In genomic region chr9:136943291-136944093, GRCh38 we compare ENCODE assay signal across 9 cellular contexts. TPM values are rescaled to one million over a fixed set of nuclear protein-coding genes. Genes with fewer than 3 reads are reported as not detected.
DNase-seq lines count a peak whose midpoint lies in the region; ATAC-seq, FAIRE-seq and TF ChIP-seq lines count a peak whose summit lies in the region.
"Had no signal": no experiment of that assay in that cellular context is flagged by ENCODE, and none has a peak within 500 bp of the region (broad histone marks: within the 10 kb centered on the region; RNA-seq: fewer than 3 reads in every experiment).

No MANE protein-coding gene starts in this region.

- peak overlapping the region; percentile 66 for H3K4me3 Mint-ChIP-seq in stimulated activated effector memory CD8-positive, alpha-beta T cell treated with anti-CD3 and anti-CD28 coated beads, Interleukin-12 subunit alpha, Interleukin-12 subunit beta, amount 100 ng/mL, for 72 hours

- H3K9me3 ChIP-seq in MG63, result no peaks in the 10 kb centered on the region
- H3K9me3 ChIP-seq in ascending aorta, result no peaks in the 10 kb centered on the region

- H3K27ac ChIP-seq in ascending aorta, result peak overlapping the region; percentile 52 to 87

- H3K27ac Mint-ChIP-seq in stimulated activated effector memory CD8-positive, alpha-beta T cell treated with anti-CD3 and anti-CD28 coated beads, Interleukin-12 subunit alpha, Interleukin-12 subunit beta, amount 100 ng/mL, for 72 hours, result peak overlapping the region; percentile 80

- H3K27me3 ChIP-seq in MG63 (no peaks in the 10 kb centered on the region), ascending aorta (no peaks in the 10 kb centered on the region)

- peaks cover 26% of the 10 kb centered on the region for H3K4me1 Mint-ChIP-seq in stimulated activated effector memory CD8-positive, alpha-beta T cell treated with anti-CD3 and anti-CD28 coated beads, Interleukin-12 subunit alpha, Interleukin-12 subunit beta, amount 100 ng/mL, for 72 hours

- 0 out of 2 replicates have a peak, but pooled peaks have one; percentile 28 for TF ChIP-seq POLR2A in H54 (IDR thresholded peaks at IDR 0.05; ENCODE audit: low read depth, low read length)

- H3K36me3 Mint-ChIP-seq in stimulated activated effector memory CD8-positive, alpha-beta T cell treated with anti-CD3 and anti-CD28 coated beads, Interleukin-12 subunit alpha, Interleukin-12 subunit beta, amount 100 ng/mL, for 72 hours, result peaks cover 63% of the 10 kb centered on the region

- DNase-seq in DMS53 (lab: John Stamatoyannopoulos, UW) (peak; percentile 80), DMS53 treated with DMSO at 0.1 percent for 48 hours (lab: John Stamatoyannopoulos, UW; ENCODE audit: unreplicated experiment) (no peak), H54 (ENCODE audit: insufficient read length, low spot score) (peak; percentile 91), MG63 (peak; percentile 45), ascending aorta (ENCODE audit: low spot score in 2 of 2) (no peak), iris pigment epithelial cell (ENCODE audit: low read depth) (peak; percentile 54)
- DNase-seq in stimulated activated effector memory CD8-positive, alpha-beta T cell treated with anti-CD3 and anti-CD28 coated beads, Interleukin-12 subunit alpha, Interleukin-12 subunit beta, amount 100 ng/mL, for 72 hours (ENCODE audit: low spot score in 2 of 2), result no peak

- FAIRE-seq in H54 (lab: Jason Lieb, UNC), result no peak
- FAIRE-seq: colon had no signal

- ATAC-seq in stimulated activated effector memory CD8-positive, alpha-beta T cell treated with anti-CD3 and anti-CD28 coated beads, Interleukin-12 subunit alpha, Interleukin-12 subunit beta, amount 100 ng/mL, for 72 hours, result peak; percentile 51
- ATAC-seq in GM21786 (IDR thresholded peaks at IDR 0.05; ENCODE audit: unreplicated experiment), result no peak

- no peak for TF ChIP-seq CTCF in ascending aorta (IDR thresholded peaks at IDR 0.05)

- H3K36me3 ChIP-seq in MG63, result peaks cover 38% of the 10 kb centered on the region
- peaks cover 39 to 40% of the 10 kb centered on the region in 2 donors for H3K36me3 ChIP-seq in ascending aorta

- H3K9me3 Mint-ChIP-seq in stimulated activated effector memory CD8-positive, alpha-beta T cell treated with anti-CD3 and anti-CD28 coated beads, Interleukin-12 subunit alpha, Interleukin-12 subunit beta, amount 100 ng/mL, for 72 hours, result no peaks in the 10 kb centered on the region

- H3K4me1 ChIP-seq in ascending aorta, result peaks cover 6 to 14% of the 10 kb centered on the region in 2 donors

- intact Hi-C loops in ascending aorta (cut with DNase I), result loop anchor here (1.0 to 5.0 kb wide), 7 partner anchors 40 to 143 kb away; partner anchors contain the start of genes EDF1, MAN1B1, PAXX and PHPT1

- H3K4me3 ChIP-seq in MG63, result peak overlapping the region; percentile 83
- peak overlapping the region; percentile 88 to 90 for H3K4me3 ChIP-seq in ascending aorta

RNA-seq across cellular contexts. Expression of gene FBXW5, which starts 1.0 kb away (rescaled TPM):
- 66.3 and 88.3 TPM in 2 replicates for total RNA-seq in MG63 (2014; rRNA removed; shearing (Covaris generic); ENCODE audit: low replicate concordance)
- total RNA-seq in ascending aorta, result 421 TPM

RNA-seq across cellular contexts. Expression of gene C8G, which starts 1.6 kb away (rescaled TPM):
- total RNA-seq in MG63 (2014; rRNA removed; shearing (Covaris generic); ENCODE audit: low replicate concordance), result not detected in 2 replicates
- 8.6 TPM for total RNA-seq in ascending aorta

RNA-seq across cellular contexts. Expression of gene LCN12, which starts 8.6 kb away (rescaled TPM):
- total RNA-seq in MG63 (2014; rRNA removed; shearing (Covaris generic); ENCODE audit: low replicate concordance), result not detected in 2 replicates
- total RNA-seq in ascending aorta, result not detected

RNA-seq across cellular contexts. Expression of gene PTGDS, which starts 33.8 kb away (rescaled TPM):
- not detected in 2 replicates for total RNA-seq in MG63 (2014; rRNA removed; shearing (Covaris generic); ENCODE audit: low replicate concordance)
- 68.3 TPM for total RNA-seq in ascending aorta

RNA-seq across cellular contexts. Expression of gene LCNL1, which starts 39.3 kb away (rescaled TPM):
- total RNA-seq in MG63 (2014; rRNA removed; shearing (Covaris generic); ENCODE audit: low replicate concordance), result not detected in 2 replicates
- not detected for total RNA-seq in ascending aorta

Comparison
In these comparisons a context has a peak if more than half of its experiments do, and no peak if none do; other contexts are left out.
1. DNase-seq: peak in DMS53 (single experiment), H54 (single experiment), MG63 (single experiment) and iris pigment epithelial cell (single experiment); none in DMS53 treated with DMSO at 0.1 percent for 48 hours (single experiment), ascending aorta (0 of 2) and stimulated activated effector memory CD8-positive, alpha-beta T cell treated with anti-CD3 and anti-CD28 coated beads, Interleukin-12 subunit alpha, Interleukin-12 subunit beta, amount 100 ng/mL, for 72 hours (0 of 2).